ENCODE assay signal across 1 cellular context in the genomic region with DNA sequence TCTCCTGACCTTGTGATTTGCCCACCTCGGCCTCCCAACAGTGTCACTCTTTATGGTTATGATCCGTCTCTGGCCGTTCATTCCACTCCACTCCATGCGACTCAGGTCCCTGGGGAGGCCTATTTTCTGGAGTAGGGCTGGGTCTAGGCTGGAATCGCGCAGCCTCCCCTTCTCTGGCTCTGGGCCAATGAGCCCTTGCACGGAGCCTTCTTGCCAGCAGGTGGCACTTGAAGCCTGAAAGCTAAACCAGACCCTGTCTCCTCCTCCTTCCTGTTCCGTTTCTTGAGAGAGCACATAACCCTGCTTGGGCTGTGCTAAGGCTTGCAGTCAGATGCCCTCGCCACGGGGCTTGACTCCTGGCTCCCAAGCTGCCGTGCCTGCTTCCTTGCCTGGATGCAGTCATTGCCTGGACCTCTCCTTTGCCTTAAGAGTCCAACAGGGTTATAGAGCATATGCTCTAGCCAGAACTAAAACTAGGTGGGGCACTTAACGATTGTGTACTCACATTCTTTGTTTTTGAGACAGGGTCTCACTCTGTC.
TF ChIP-seq lines count a peak whose summit lies in the region.

No MANE protein-coding gene starts in this region.

TF ChIP-seq in HEK293, 187 proteins besides CTCF, POLR2A, EP300 and RAD21 (continued from another document and continues in another):
- TF ChIP-seq ZNF280C (tag by site-specific recombination; IDR thresholded peaks at IDR 0.05) (no peak), ZNF768 (tag by site-specific recombination; IDR thresholded peaks at IDR 0.05) (no peak; the same call in 1 of the 2 replicates), TCF7L2 (IDR thresholded peaks at IDR 0.05; ENCODE audit: borderline replicate concordance, low read depth, low read length) (no peak), ZNF670 (tag by site-specific recombination; IDR thresholded peaks at IDR 0.05; ENCODE audit: low read depth) (no peak), YY1 (tag by site-specific recombination; IDR thresholded peaks at IDR 0.05) (no peak), ZNF510 (tag by site-specific recombination; IDR thresholded peaks at IDR 0.05; ENCODE audit: insufficient replicate concordance) (no peak), ZNF560 (tag by site-specific recombination; IDR thresholded peaks at IDR 0.05; ENCODE audit: borderline replicate concordance) (no peak), ZNF133 (tag by site-specific recombination; IDR thresholded peaks at IDR 0.05) (no peak), ZNF623 (tag by site-specific recombination; IDR thresholded peaks at IDR 0.05) (no peak), ZNF629 (tag by site-specific recombination; IDR thresholded peaks at IDR 0.05) (peak; percentile 69), ZNF341 (tag by site-specific recombination; IDR thresholded peaks at IDR 0.05; ENCODE audit: low read depth) (peak; percentile 59; the same call in 1 of the 2 replicates), ZNF16 (tag by site-specific recombination; IDR thresholded peaks at IDR 0.05; ENCODE audit: low read depth) (no peak), ZNF404 (tag by site-specific recombination; IDR thresholded peaks at IDR 0.05) (no peak), ZNF792 (tag by site-specific recombination; IDR thresholded peaks at IDR 0.05) (no peak), KLF17 (tag by site-specific recombination; IDR thresholded peaks at IDR 0.05) (peak; percentile 80), ZNF654 (tag by site-specific recombination; IDR thresholded peaks at IDR 0.05; ENCODE audit: low read depth) (peak; percentile 100), KLF7 (tag by site-specific recombination; IDR thresholded peaks at IDR 0.05; ENCODE audit: borderline replicate concordance) (peak; percentile 27; the same call in 1 of the 2 replicates), FEZF1 (tag by site-specific recombination; IDR thresholded peaks at IDR 0.05) (peak; percentile 58; the same call in 1 of the 2 replicates), ZNF785 (tag by site-specific recombination; IDR thresholded peaks at IDR 0.05) (no peak), ZNF354C (tag by site-specific recombination; IDR thresholded peaks at IDR 0.05; ENCODE audit: borderline replicate concordance, low read depth) (no peak), ZNF140 (tag by site-specific recombination; IDR thresholded peaks at IDR 0.05) (no peak), ZNF155 (tag by site-specific recombination; IDR thresholded peaks at IDR 0.05) (no peak), ZNF561 (tag by site-specific recombination; IDR thresholded peaks at IDR 0.05; ENCODE audit: borderline replicate concordance) (peak; percentile 97), ZNF157 (tag by site-specific recombination; IDR thresholded peaks at IDR 0.05) (no peak), ZBTB17 (tag by site-specific recombination; IDR thresholded peaks at IDR 0.05) (peak; percentile 95), ZNF777 (tag by site-specific recombination; IDR thresholded peaks at IDR 0.05; ENCODE audit: borderline replicate concordance) (no peak), ZSCAN30 (tag by site-specific recombination; IDR thresholded peaks at IDR 0.05) (peak; percentile 99), ZBTB44 (tag by site-specific recombination; IDR thresholded peaks at IDR 0.05) (peak; percentile 89), SALL2 (tag by site-specific recombination; IDR thresholded peaks at IDR 0.05; ENCODE audit: borderline replicate concordance) (no peak), ZNF621 (tag by site-specific recombination; IDR thresholded peaks at IDR 0.05) (no peak), ZNF639 (tag by site-specific recombination; IDR thresholded peaks at IDR 0.05) (peak; percentile 79; the same call in 1 of the 2 replicates), ZNF843 (tag by site-specific recombination; IDR thresholded peaks at IDR 0.05) (no peak; the same call in 1 of the 2 replicates), ZNF274 (IDR thresholded peaks at IDR 0.05; ENCODE audit: low read length) (no peak), ZNF274 (tag by site-specific recombination; IDR thresholded peaks at IDR 0.05; ENCODE audit: borderline replicate concordance) (no peak), ZNF324 (tag by site-specific recombination; IDR thresholded peaks at IDR 0.05) (peak; percentile 61; the same call in 1 of the 2 replicates), ZFP37 (tag by site-specific recombination; IDR thresholded peaks at IDR 0.05) (peak; percentile 85; the same call in 1 of the 2 replicates), ZNF214 (tag by site-specific recombination; IDR thresholded peaks at IDR 0.05; ENCODE audit: borderline replicate concordance) (no peak; the same call in 1 of the 2 replicates), ZNF473 (tag by site-specific recombination; IDR thresholded peaks at IDR 0.05) (no peak), GLI4 (tag by site-specific recombination; IDR thresholded peaks at IDR 0.05) (no peak), KLF9 (tag by site-specific recombination; IDR thresholded peaks at IDR 0.05; ENCODE audit: low read depth) (peak; percentile 39; the same call in 1 of the 2 replicates), ZXDB (tag by site-specific recombination; IDR thresholded peaks at IDR 0.05) (peak; percentile 83; the same call in 1 of the 2 replicates), WT1 (tag by site-specific recombination; IDR thresholded peaks at IDR 0.05) (peak; percentile 82)
- TF ChIP-seq, protein P1, sequence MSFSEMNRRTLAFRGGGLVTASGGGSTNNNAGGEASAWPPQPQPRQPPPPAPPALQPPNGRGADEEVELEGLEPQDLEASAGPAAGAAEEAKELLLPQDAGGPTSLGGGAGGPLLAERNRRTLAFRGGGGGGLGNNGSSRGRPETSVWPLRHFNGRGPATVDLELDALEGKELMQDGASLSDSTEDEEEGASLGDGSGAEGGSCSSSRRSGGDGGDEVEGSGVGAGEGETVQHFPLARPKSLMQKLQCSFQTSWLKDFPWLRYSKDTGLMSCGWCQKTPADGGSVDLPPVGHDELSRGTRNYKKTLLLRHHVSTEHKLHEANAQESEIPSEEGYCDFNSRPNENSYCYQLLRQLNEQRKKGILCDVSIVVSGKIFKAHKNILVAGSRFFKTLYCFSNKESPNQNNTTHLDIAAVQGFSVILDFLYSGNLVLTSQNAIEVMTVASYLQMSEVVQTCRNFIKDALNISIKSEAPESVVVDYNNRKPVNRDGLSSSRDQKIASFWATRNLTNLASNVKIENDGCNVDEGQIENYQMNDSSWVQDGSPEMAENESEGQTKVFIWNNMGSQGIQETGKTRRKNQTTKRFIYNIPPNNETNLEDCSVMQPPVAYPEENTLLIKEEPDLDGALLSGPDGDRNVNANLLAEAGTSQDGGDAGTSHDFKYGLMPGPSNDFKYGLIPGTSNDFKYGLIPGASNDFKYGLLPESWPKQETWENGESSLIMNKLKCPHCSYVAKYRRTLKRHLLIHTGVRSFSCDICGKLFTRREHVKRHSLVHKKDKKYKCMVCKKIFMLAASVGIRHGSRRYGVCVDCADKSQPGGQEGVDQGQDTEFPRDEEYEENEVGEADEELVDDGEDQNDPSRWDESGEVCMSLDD (tag by site-specific recombination; IDR thresholded peaks at IDR 0.05) = 0 out of 2 replicates have a peak, but pooled peaks have one; percentile 33
- TF ChIP-seq, protein P2, sequence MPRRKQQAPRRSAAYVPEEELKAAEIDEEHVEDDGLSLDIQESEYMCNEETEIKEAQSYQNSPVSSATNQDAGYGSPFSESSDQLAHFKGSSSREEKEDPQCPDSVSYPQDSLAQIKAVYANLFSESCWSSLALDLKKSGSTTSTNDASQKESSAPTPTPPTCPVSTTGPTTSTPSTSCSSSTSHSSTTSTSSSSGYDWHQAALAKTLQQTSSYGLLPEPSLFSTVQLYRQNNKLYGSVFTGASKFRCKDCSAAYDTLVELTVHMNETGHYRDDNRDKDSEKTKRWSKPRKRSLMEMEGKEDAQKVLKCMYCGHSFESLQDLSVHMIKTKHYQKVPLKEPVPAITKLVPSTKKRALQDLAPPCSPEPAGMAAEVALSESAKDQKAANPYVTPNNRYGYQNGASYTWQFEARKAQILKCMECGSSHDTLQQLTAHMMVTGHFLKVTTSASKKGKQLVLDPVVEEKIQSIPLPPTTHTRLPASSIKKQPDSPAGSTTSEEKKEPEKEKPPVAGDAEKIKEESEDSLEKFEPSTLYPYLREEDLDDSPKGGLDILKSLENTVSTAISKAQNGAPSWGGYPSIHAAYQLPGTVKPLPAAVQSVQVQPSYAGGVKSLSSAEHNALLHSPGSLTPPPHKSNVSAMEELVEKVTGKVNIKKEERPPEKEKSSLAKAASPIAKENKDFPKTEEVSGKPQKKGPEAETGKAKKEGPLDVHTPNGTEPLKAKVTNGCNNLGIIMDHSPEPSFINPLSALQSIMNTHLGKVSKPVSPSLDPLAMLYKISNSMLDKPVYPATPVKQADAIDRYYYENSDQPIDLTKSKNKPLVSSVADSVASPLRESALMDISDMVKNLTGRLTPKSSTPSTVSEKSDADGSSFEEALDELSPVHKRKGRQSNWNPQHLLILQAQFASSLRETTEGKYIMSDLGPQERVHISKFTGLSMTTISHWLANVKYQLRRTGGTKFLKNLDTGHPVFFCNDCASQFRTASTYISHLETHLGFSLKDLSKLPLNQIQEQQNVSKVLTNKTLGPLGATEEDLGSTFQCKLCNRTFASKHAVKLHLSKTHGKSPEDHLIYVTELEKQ (tag by site-specific recombination; IDR thresholded peaks at IDR 0.05; ENCODE audit: borderline replicate concordance) = no peak
